ENCODE assay signal across 1 cellular context in genomic region chr15:50181983-50182232, GRCh38.
TF ChIP-seq lines count a peak whose summit lies in the region.

Gene SLC27A2 (plus strand): TSS chr15:50182196. CDS start chr15:50182428, 232 bp downstream.

TF ChIP-seq in HepG2, 621 proteins besides CTCF, POLR2A, EP300 and RAD21 (continued from another document):
- TF ChIP-seq, protein P1, sequence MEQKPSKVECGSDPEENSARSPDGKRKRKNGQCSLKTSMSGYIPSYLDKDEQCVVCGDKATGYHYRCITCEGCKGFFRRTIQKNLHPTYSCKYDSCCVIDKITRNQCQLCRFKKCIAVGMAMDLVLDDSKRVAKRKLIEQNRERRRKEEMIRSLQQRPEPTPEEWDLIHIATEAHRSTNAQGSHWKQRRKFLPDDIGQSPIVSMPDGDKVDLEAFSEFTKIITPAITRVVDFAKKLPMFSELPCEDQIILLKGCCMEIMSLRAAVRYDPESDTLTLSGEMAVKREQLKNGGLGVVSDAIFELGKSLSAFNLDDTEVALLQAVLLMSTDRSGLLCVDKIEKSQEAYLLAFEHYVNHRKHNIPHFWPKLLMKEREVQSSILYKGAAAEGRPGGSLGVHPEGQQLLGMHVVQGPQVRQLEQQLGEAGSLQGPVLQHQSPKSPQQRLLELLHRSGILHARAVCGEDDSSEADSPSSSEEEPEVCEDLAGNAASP (CRISPR knock-in tag; IDR thresholded peaks at IDR 0.05; ENCODE audit: borderline replicate concordance), result no peak
- TF ChIP-seq, protein P2, sequence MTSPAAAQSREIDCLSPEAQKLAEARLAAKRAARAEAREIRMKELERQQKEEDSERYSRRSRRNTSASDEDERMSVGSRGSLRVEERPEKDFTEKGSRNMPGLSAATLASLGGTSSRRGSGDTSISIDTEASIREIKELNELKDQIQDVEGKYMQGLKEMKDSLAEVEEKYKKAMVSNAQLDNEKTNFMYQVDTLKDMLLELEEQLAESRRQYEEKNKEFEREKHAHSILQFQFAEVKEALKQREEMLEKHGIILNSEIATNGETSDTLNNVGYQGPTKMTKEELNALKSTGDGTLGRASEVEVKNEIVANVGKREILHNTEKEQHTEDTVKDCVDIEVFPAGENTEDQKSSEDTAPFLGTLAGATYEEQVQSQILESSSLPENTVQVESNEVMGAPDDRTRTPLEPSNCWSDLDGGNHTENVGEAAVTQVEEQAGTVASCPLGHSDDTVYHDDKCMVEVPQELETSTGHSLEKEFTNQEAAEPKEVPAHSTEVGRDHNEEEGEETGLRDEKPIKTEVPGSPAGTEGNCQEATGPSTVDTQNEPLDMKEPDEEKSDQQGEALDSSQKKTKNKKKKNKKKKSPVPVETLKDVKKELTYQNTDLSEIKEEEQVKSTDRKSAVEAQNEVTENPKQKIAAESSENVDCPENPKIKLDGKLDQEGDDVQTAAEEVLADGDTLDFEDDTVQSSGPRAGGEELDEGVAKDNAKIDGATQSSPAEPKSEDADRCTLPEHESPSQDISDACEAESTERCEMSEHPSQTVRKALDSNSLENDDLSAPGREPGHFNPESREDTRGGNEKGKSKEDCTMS (CRISPR knock-in tag; conservative IDR thresholded peaks at IDR 0.05), result no peak
- TF ChIP-seq IRF1 (CRISPR knock-in tag; IDR thresholded peaks at IDR 0.05; ENCODE audit: low read depth) (no peak), THAP8 (CRISPR knock-in tag; IDR thresholded peaks at IDR 0.05; ENCODE audit: borderline replicate concordance) (no peak), POLR2G (IDR thresholded peaks at IDR 0.05; ENCODE audit: low read depth, low read length) (no peak; the same call in 1 of the 2 replicates), ZNF264 (CRISPR knock-in tag; IDR thresholded peaks at IDR 0.05) (no peak), ZNF737 (CRISPR knock-in tag; IDR thresholded peaks at IDR 0.05; ENCODE audit: borderline replicate concordance) (no peak), NFAT5 (CRISPR knock-in tag; IDR thresholded peaks at IDR 0.05) (no peak), ZNF414 (CRISPR knock-in tag; IDR thresholded peaks at IDR 0.05) (no peak), PCBP1 (IDR thresholded peaks at IDR 0.05; ENCODE audit: borderline replicate concordance, low read depth, low read length) (no peak), IKZF1 (IDR thresholded peaks at IDR 0.05) (no peak), ZFY (CRISPR knock-in tag; IDR thresholded peaks at IDR 0.05) (no peak)
- TF ChIP-seq, protein P3, sequence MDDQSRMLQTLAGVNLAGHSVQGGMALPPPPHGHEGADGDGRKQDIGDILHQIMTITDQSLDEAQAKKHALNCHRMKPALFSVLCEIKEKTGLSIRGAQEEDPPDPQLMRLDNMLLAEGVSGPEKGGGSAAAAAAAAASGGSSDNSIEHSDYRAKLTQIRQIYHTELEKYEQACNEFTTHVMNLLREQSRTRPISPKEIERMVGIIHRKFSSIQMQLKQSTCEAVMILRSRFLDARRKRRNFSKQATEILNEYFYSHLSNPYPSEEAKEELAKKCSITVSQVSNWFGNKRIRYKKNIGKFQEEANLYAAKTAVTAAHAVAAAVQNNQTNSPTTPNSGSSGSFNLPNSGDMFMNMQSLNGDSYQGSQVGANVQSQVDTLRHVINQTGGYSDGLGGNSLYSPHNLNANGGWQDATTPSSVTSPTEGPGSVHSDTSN (CRISPR knock-in tag; IDR thresholded peaks at IDR 0.05; ENCODE audit: borderline replicate concordance), result 0 out of 2 replicates have a peak, but pooled peaks have one; percentile 9
- TF ChIP-seq, protein P4, sequence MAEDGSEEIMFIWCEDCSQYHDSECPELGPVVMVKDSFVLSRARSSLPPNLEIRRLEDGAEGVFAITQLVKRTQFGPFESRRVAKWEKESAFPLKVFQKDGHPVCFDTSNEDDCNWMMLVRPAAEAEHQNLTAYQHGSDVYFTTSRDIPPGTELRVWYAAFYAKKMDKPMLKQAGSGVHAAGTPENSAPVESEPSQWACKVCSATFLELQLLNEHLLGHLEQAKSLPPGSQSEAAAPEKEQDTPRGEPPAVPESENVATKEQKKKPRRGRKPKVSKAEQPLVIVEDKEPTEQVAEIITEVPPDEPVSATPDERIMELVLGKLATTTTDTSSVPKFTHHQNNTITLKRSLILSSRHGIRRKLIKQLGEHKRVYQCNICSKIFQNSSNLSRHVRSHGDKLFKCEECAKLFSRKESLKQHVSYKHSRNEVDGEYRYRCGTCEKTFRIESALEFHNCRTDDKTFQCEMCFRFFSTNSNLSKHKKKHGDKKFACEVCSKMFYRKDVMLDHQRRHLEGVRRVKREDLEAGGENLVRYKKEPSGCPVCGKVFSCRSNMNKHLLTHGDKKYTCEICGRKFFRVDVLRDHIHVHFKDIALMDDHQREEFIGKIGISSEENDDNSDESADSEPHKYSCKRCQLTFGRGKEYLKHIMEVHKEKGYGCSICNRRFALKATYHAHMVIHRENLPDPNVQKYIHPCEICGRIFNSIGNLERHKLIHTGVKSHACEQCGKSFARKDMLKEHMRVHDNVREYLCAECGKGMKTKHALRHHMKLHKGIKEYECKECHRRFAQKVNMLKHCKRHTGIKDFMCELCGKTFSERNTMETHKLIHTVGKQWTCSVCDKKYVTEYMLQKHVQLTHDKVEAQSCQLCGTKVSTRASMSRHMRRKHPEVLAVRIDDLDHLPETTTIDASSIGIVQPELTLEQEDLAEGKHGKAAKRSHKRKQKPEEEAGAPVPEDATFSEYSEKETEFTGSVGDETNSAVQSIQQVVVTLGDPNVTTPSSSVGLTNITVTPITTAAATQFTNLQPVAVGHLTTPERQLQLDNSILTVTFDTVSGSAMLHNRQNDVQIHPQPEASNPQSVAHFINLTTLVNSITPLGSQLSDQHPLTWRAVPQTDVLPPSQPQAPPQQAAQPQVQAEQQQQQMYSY (CRISPR knock-in tag; IDR thresholded peaks at IDR 0.05), result no peak
